ENCODE assay signal across 1 cellular context in the genomic region with DNA sequence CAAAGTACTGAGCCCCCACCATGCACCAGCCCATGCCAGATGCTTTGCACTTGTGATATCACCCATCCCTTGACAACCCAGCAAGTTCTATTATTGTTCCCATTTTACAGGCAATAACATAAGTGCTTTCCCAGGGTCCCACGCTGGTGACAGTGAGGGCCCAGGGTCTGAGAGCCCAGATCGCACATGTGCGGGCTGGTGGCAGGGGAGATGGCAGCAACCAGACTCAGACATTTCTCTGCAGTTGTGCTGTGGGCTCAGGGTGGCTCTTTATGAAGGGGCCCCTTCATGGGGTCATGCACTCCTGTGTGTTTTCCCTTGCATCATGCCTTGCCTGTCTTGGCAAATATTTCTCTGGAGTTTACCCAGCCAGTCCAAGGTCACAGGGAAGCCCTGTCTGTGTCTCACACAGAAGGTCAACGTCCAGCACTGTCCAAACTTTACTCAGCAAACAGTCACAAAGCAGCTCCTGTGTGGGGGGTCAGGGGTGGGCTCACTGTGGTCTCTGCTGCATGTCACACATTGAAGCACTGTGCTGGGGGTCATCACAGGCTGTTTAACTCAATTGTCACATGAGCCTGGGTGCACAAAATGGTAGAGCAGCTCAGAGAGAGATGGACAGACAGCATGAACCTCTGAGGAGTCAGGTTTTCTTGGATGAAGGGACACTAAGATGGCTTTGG.
TF ChIP-seq lines count a peak whose summit lies in the region.

No MANE protein-coding gene starts in this region.

TF ChIP-seq in A549, 52 proteins besides CTCF, POLR2A, EP300 and RAD21 (continued from another document):
- TF ChIP-seq, protein P1, sequence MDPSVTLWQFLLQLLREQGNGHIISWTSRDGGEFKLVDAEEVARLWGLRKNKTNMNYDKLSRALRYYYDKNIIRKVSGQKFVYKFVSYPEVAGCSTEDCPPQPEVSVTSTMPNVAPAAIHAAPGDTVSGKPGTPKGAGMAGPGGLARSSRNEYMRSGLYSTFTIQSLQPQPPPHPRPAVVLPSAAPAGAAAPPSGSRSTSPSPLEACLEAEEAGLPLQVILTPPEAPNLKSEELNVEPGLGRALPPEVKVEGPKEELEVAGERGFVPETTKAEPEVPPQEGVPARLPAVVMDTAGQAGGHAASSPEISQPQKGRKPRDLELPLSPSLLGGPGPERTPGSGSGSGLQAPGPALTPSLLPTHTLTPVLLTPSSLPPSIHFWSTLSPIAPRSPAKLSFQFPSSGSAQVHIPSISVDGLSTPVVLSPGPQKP (IDR thresholded peaks at IDR 0.05; ENCODE audit: low read depth, low read length): no peak
- no peak for TF ChIP-seq EHMT2 (IDR thresholded peaks at IDR 0.05; ENCODE audit: low read depth)
- TF ChIP-seq JUN (IDR thresholded peaks at IDR 0.05): 0 out of 5 replicates have a peak, but pooled peaks of 1 of the 2 experiments have one; percentile 20
- TF ChIP-seq, protein P2, sequence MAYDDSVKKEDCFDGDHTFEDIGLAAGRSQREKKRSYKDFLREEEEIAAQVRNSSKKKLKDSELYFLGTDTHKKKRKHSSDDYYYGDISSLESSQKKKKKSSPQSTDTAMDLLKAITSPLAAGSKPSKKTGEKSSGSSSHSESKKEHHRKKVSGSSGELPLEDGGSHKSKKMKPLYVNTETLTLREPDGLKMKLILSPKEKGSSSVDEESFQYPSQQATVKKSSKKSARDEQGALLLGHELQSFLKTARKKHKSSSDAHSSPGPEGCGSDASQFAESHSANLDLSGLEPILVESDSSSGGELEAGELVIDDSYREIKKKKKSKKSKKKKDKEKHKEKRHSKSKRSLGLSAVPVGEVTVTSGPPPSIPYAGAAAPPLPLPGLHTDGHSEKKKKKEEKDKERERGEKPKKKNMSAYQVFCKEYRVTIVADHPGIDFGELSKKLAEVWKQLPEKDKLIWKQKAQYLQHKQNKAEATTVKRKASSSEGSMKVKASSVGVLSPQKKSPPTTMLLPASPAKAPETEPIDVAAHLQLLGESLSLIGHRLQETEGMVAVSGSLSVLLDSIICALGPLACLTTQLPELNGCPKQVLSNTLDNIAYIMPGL (CRISPR knock-in tag; IDR thresholded peaks at IDR 0.05; ENCODE audit: borderline replicate concordance): no peak
- no peak for TF ChIP-seq RARB (CRISPR knock-in tag; IDR thresholded peaks at IDR 0.05)
- no peak for TF ChIP-seq KDM5A (IDR thresholded peaks at IDR 0.05)
- TF ChIP-seq, protein P3, sequence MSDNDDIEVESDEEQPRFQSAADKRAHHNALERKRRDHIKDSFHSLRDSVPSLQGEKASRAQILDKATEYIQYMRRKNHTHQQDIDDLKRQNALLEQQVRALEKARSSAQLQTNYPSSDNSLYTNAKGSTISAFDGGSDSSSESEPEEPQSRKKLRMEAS (IDR thresholded peaks at IDR 0.05): no peak
- TF ChIP-seq JUNB (IDR thresholded peaks at IDR 0.05): 0 out of 2 replicates have a peak, but pooled peaks have one; percentile 10
